In genomic region chr2:27217173-27218121, GRCh38 we compare ENCODE assay signal across 7 cellular contexts. TPM values are rescaled to one million over a fixed set of nuclear protein-coding genes. Genes with fewer than 3 reads are reported as not detected.
DNase-seq lines count a peak whose midpoint lies in the region; ATAC-seq lines count a peak whose summit lies in the region.

CAD (plus strand) TSS chr2:27217369; CDS start chr2:27217552, 183 bp downstream.

- DNase-seq in NCI-H1930 (lab: John Stamatoyannopoulos, UW) (peak; percentile 73 to 83), T1000 (lab: John Stamatoyannopoulos, UW) (peak; percentile 66), astrocyte of the hippocampus (ENCODE audit: low read depth, low spot score) (peak; percentile 94), hippocampal formation (lab: John Stamatoyannopoulos, UW) (peak; percentile 68 to 77), sciatic nerve (ENCODE audit: low spot score) (peak; percentile 92)

- intact Hi-C loops in sciatic nerve (cut with DNase I) = no loop called here

- ATAC-seq in GM18498 (IDR thresholded peaks at IDR 0.05; ENCODE audit: unreplicated experiment) (peak; percentile 85), HG02943 (IDR thresholded peaks at IDR 0.05; ENCODE audit: low read depth, unreplicated experiment) (peak; percentile 67), sciatic nerve (peak; percentile 95)

RNA-seq across cellular contexts. Expression of gene CAD, which starts in this region (rescaled TPM):
- total RNA-seq in sciatic nerve = 31.4 TPM

Comparison
In these comparisons a context has a peak if more than half of its experiments do, and no peak if none do; other contexts are left out.
1. Peak in every context shown above with its lines: DNase-seq and ATAC-seq.